1 cellular context compared by ENCODE assay signal in genomic region chr3:9291991-9292390, GRCh38.
TF ChIP-seq lines count a peak whose summit lies in the region.

No MANE protein-coding gene starts in this region.

TF ChIP-seq in WTC11, 78 proteins besides CTCF, POLR2A, EP300 and RAD21 (continued from another document):
- TF ChIP-seq AR (CRISPR knock-in tag; IDR thresholded peaks at IDR 0.05) (no peak), USF1 (CRISPR knock-in tag; IDR thresholded peaks at IDR 0.05) (no peak), E2F1 (CRISPR knock-in tag; IDR thresholded peaks at IDR 0.05) (no peak)
